ENCODE assay signal across 9 cellular contexts in the genomic region with DNA sequence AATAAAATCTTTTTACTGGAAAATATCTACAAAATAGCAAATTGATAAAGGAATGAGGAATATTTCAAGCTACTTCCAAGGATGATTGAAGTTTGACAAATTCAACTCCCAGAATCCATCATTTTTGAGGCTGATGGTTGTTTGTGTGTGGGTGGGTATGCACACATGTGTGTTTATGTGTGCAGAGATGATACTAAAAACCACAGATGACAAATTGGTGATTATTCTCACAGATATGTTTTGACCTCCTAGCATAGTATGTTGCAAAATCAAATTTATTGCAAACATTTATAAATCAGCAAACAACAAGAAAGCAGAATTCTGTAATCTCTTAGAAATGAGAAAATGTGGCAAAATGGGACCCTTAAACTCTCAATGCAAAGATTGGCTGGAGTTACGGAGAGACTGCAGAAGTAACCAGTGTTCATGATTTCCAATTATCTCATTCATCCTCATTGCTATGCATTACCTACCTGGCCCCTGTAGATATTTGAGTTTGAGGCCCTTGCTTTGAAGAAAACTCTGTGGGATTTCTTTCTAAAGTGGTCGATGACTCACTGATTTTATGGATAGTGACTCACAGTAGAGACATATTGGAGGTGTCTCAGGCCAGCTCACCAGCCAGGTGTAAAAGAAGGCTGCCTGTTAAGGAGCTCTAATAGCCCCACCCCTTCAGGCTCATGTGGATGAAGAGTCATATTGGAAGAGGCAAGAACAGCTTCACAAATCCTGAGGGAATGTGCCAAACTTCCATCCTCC. TPM values are rescaled to one million over a fixed set of nuclear protein-coding genes. Genes with fewer than 3 reads are reported as not detected.
DNase-seq lines count a peak whose midpoint lies in the region; ATAC-seq, FAIRE-seq and TF ChIP-seq lines count a peak whose summit lies in the region.
"Had no signal": no experiment of that assay in that cellular context is flagged by ENCODE, and none has a peak within 500 bp of the region (broad histone marks: within the 10 kb centered on the region; RNA-seq: fewer than 3 reads in every experiment).

No MANE protein-coding gene starts in this region.

- ATAC-seq in left lung, result peak; percentile 87
- no peak for ATAC-seq in GM21528 (IDR thresholded peaks at IDR 0.05; ENCODE audit: low FRiP score, unreplicated experiment)

- peaks cover 2% of the 10 kb centered on the region for H3K9me3 Mint-ChIP-seq in activated T-cell treated with anti-CD3 and anti-CD28 coated beads, Interleukin-2, amount 50 U/mL, for 24 hours

- H3K4me3 ChIP-seq in left lung (no peak overlapping the region), right atrium auricular region (no peak overlapping the region)
- H3K4me3 ChIP-seq: Peyer's patch had no signal

- H3K4me1 ChIP-seq in left lung (peaks cover 3 to 16% of the 10 kb centered on the region in 2 donors), right atrium auricular region (peaks cover 0 to 9% of the 10 kb centered on the region in 2 donors)

- H3K4me1 Mint-ChIP-seq in activated T-cell treated with anti-CD3 and anti-CD28 coated beads, Interleukin-2, amount 50 U/mL, for 24 hours (ENCODE audit: low read depth), result peaks cover 54% of the 10 kb centered on the region

- no peak for TF ChIP-seq CTCF in left lung (IDR thresholded peaks at IDR 0.05)
- no peak for TF ChIP-seq CTCF in right atrium auricular region (IDR thresholded peaks at IDR 0.05)

- H3K27ac Mint-ChIP-seq in activated T-cell treated with anti-CD3 and anti-CD28 coated beads, Interleukin-2, amount 50 U/mL, for 24 hours, result no peak overlapping the region

- H3K36me3 Mint-ChIP-seq in activated T-cell treated with anti-CD3 and anti-CD28 coated beads, Interleukin-2, amount 50 U/mL, for 24 hours (ENCODE audit: low read depth), result no peaks in the 10 kb centered on the region

- FAIRE-seq in urothelium cell line (lab: Jason Lieb, UNC), result peak; percentile 9

- no peaks in the 10 kb centered on the region for H3K27me3 Mint-ChIP-seq in activated T-cell treated with anti-CD3 and anti-CD28 coated beads, Interleukin-2, amount 50 U/mL, for 24 hours

- H3K27ac ChIP-seq in left lung (peak overlapping the region in 1 of 2 donors; percentile 55), right atrium auricular region (no peak overlapping the region)

- intact Hi-C loops in left lung (cut with DNase I), result no loop called here

- H3K36me3 ChIP-seq in left lung, result no peaks in the 10 kb centered on the region
- H3K36me3 ChIP-seq in right atrium auricular region, result no peaks in the 10 kb centered on the region
- H3K36me3 ChIP-seq: Peyer's patch had no signal

- H3K27me3 ChIP-seq in left lung (no peaks in the 10 kb centered on the region), right atrium auricular region (no peaks in the 10 kb centered on the region)
- H3K27me3 ChIP-seq: Peyer's patch had no signal

- H3K4me3 Mint-ChIP-seq in activated T-cell treated with anti-CD3 and anti-CD28 coated beads, Interleukin-2, amount 50 U/mL, for 24 hours, result no peak overlapping the region

- DNase-seq in activated T-cell treated with anti-CD3 and anti-CD28 coated beads for 1 hour (ENCODE audit: low read depth) (peak; percentile 7), left lung (peak in 1 of 2 donors; percentile 46), urothelium cell line (ENCODE audit: low spot score) (peak; percentile 85), AML-193 (lab: John Stamatoyannopoulos, UW) (no peak), right atrium auricular region (ENCODE audit: low spot score) (no peak)
- no peak for DNase-seq in activated T-cell treated with anti-CD3 and anti-CD28 coated beads, Interleukin-2, amount 50 U/mL, for 24 hours
- peak; percentile 38 to 45 for DNase-seq in activated T-cell treated with anti-CD3 and anti-CD28 coated beads, Interleukin-2, amount 50 U/mL, for 48 hours

- no peaks in the 10 kb centered on the region for H3K9me3 ChIP-seq in left lung
- no peaks in the 10 kb centered on the region for H3K9me3 ChIP-seq in right atrium auricular region
- H3K9me3 ChIP-seq: Peyer's patch had no signal

RNA-seq across cellular contexts. Expression of gene TMC1, which starts 44.6 kb away (rescaled TPM):
- total RNA-seq in left lung (under 1 TPM in 1 of 2 donors, not detected in 1; 0.26 TPM), right atrium auricular region (not detected)
- total RNA-seq: Peyer's patch had no signal

Comparison
In these comparisons a context has a peak if more than half of its experiments do, and no peak if none do; other contexts are left out.
1. DNase-seq: peak in activated T-cell treated with anti-CD3 and anti-CD28 coated beads for 1 hour (single experiment), activated T-cell treated with anti-CD3 and anti-CD28 coated beads, Interleukin-2, amount 50 U/mL, for 48 hours (2 of 2) and urothelium cell line (single experiment); none in activated T-cell treated with anti-CD3 and anti-CD28 coated beads, Interleukin-2, amount 50 U/mL, for 24 hours (single experiment), AML-193 (0 of 2) and right atrium auricular region (single experiment).